12 cellular contexts compared by ENCODE assay signal in genomic region chr14:75832621-75833297, GRCh38.
DNase-seq lines count a peak whose midpoint lies in the region; TF ChIP-seq lines count a peak whose summit lies in the region.
"Had no signal": no experiment of that assay in that cellular context is flagged by ENCODE, and none has a peak within 500 bp of the region (broad histone marks: within the 10 kb centered on the region; RNA-seq: fewer than 3 reads in every experiment).

No MANE protein-coding gene starts in this region.

- no peak overlapping the region for H3K27ac Mint-ChIP-seq in activated CD4-positive, alpha-beta memory T cell treated with anti-CD3 and anti-CD28 coated beads for 36 hours

- H3K4me1 Mint-ChIP-seq in activated CD4-positive, alpha-beta memory T cell treated with anti-CD3 and anti-CD28 coated beads for 36 hours (ENCODE audit: low read depth), result peaks cover 11% of the 10 kb centered on the region

- no TSS peak for BruUV-seq in A673 (replicated peaks; lab: Mats Ljungman, UMichigan)

- H3K9me3 Mint-ChIP-seq in activated CD4-positive, alpha-beta memory T cell treated with anti-CD3 and anti-CD28 coated beads for 36 hours, result no peaks in the 10 kb centered on the region

- no peaks in the 10 kb centered on the region for H3K4me1 ChIP-seq in A673 (ENCODE audit: insufficient read depth, low read length, poor library complexity, severe bottlenecking)

- DNase-seq in NCI-H1417 (lab: John Stamatoyannopoulos, UW), result peak in 2 of 3 experiments; percentile 19 to 49
- DNase-seq in NCI-H1417 treated with DMSO at 0.1 percent for 48 hours (lab: John Stamatoyannopoulos, UW), result no peak
- peak; percentile 12 to 25 for DNase-seq in SHP77 (lab: John Stamatoyannopoulos, UW)
- peak; percentile 61 for DNase-seq in fibroblast of pulmonary artery (ENCODE audit: low read depth)
- peak; percentile 66 for DNase-seq in skeletal muscle cell (ENCODE audit: low read depth)
- no peak for DNase-seq in A673 (ENCODE audit: low spot score)
- no peak for DNase-seq in GF-D8 (lab: John Stamatoyannopoulos, UW)
- DNase-seq in activated CD4-positive, alpha-beta memory T cell treated with anti-CD3 and anti-CD28 coated beads for 36 hours, result no peak
- DNase-seq: 8988T, foreskin melanocyte, GOT3, SIG-M5 had no signal

- H3K4me3 Mint-ChIP-seq in activated CD4-positive, alpha-beta memory T cell treated with anti-CD3 and anti-CD28 coated beads for 36 hours, result no peak overlapping the region

- peaks cover 14% of the 10 kb centered on the region for H3K36me3 Mint-ChIP-seq in activated CD4-positive, alpha-beta memory T cell treated with anti-CD3 and anti-CD28 coated beads for 36 hours

- no peak overlapping the region for H3K27ac ChIP-seq in A673 (ENCODE audit: low read depth, low read length, poor library complexity, severe bottlenecking)

- no peaks in the 10 kb centered on the region for H3K9me3 ChIP-seq in A673 (ENCODE audit: low read depth, low read length, poor library complexity, severe bottlenecking)

- H3K27me3 Mint-ChIP-seq in activated CD4-positive, alpha-beta memory T cell treated with anti-CD3 and anti-CD28 coated beads for 36 hours, result no peaks in the 10 kb centered on the region

- no peak overlapping the region for H3K4me3 ChIP-seq in fibroblast of pulmonary artery (replicated peaks; ENCODE audit: low read depth, low read length)
- H3K4me3 ChIP-seq in skeletal muscle cell (ENCODE audit: low read depth, low read length), result no peak overlapping the region
- no peak overlapping the region for H3K4me3 ChIP-seq in A673 (ENCODE audit: low read depth, low read length, poor library complexity, severe bottlenecking)

- TF ChIP-seq CTCF in fibroblast of pulmonary artery (IDR thresholded peaks at IDR 0.05; ENCODE audit: low read length, missing control alignments) (no peak), A673 (conservative IDR thresholded peaks at IDR 0.05; ENCODE audit: low read depth, low read length) (no peak)

- intact Hi-C loops in A673 (cut with micrococcal nuclease; ENCODE audit: unreplicated experiment), result no loop called here
- intact Hi-C loops in activated CD4-positive, alpha-beta memory T cell treated with anti-CD3 and anti-CD28 coated beads for 36 hours (cut with micrococcal nuclease), result no loop called here

- CTCF ChIA-PET in A673 (lab: Charles Lee), result no interaction called here
- CTCF ChIA-PET in activated CD4-positive, alpha-beta memory T cell treated with anti-CD3 and anti-CD28 coated beads for 36 hours (lab: Charles Lee), result no interaction called here

- H3K27me3 ChIP-seq in A673 (replicated peaks; ENCODE audit: insufficient read depth, low read depth, low read length, poor library complexity), result no peaks in the 10 kb centered on the region

- POLR2A ChIA-PET in A673 (lab: Charles Lee; ENCODE audit: low non-redundant PET), result no interaction called here
- POLR2A ChIA-PET in activated CD4-positive, alpha-beta memory T cell treated with anti-CD3 and anti-CD28 coated beads for 36 hours (lab: Charles Lee), result no interaction called here

- no peaks in the 10 kb centered on the region for H3K36me3 ChIP-seq in A673 (ENCODE audit: insufficient read depth, low read length, poor library complexity, severe bottlenecking)

Comparison
In these comparisons a context has a peak if more than half of its experiments do, and no peak if none do; other contexts are left out.
1. DNase-seq: peak in NCI-H1417 (2 of 3), SHP77 (2 of 2), fibroblast of pulmonary artery (single experiment) and skeletal muscle cell (single experiment); none in NCI-H1417 treated with DMSO at 0.1 percent for 48 hours (single experiment), A673 (single experiment), GF-D8 (single experiment) and activated CD4-positive, alpha-beta memory T cell treated with anti-CD3 and anti-CD28 coated beads for 36 hours (single experiment).